In the genomic region with DNA sequence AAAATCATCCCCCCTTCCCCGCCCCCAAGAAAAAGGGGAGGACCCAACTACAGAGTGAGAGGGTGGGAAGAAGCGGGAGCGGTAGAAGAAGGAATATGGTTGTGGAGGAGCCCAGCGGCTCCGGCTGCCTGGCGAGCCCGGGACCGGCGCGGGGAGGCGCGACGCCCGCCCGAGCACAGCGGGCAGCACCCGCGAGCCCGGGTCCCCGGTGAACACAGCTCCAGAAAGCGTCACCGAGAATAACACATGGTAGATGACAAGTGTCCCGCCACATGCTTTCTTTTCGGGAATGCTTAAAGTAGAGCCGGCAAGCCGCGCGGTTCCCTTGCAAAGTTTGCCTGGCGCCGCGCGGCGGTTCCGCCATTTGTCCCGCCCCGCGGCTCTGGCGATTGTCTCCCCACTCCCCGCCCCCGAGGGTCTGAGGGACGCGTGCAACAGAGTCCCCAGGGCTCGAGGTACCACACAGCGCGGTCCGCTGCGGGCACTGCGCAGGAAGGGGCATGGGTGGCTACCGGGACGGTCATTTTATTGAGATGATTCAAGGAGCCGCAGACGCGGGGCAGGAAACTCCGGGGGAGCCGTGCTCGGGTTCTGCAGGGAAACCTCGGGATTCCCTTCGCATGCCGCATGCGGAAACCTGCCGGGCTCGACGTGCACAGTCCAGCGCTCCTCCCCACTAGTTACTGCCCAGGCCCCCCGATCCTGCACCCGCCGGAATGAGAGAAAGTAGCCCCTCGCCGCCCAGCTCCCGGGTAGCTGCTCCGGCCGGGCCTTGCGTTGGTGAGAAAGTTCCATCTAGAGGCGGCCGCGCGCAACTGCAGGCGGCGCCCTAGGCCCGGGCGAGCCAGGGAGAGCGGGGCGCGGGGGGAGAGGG, we compare ENCODE assay signal across 8 cellular contexts.
DNase-seq lines count a peak whose midpoint lies in the region; ATAC-seq and TF ChIP-seq lines count a peak whose summit lies in the region.

No MANE protein-coding gene starts in this region.

- H3K4me3 ChIP-seq in tibial artery, result peak overlapping the region; percentile 58 to 61

- peaks cover 0 to 55% of the 10 kb centered on the region in 2 donors for H3K27me3 ChIP-seq in tibial artery

- H3K9me3 Mint-ChIP-seq in activated naive CD4-positive, alpha-beta T cell treated with anti-CD3 and anti-CD28 coated beads, Interleukin-2, amount 10 ng/mL, durations not matched to agents 7 days and 5 days, result no peaks in the 10 kb centered on the region

- DNase-seq in DMS79 treated with DMSO at 0.1 percent for 48 hours (lab: John Stamatoyannopoulos, UW) (peak; percentile 86), HuH-7 (ENCODE audit: low spot score) (peak; percentile 83), RKO (ENCODE audit: low spot score) (peak; percentile 73), globus pallidus (ENCODE audit: low spot score) (peak; percentile 57), nucleus accumbens (lab: John Stamatoyannopoulos, UW) (peak in 51 of 56 donors; percentile 20 to 81 (median 59)), tibial artery (peak; percentile 55 to 78)
- DNase-seq in activated naive CD4-positive, alpha-beta T cell treated with anti-CD3 and anti-CD28 coated beads, Interleukin-2, amount 10 ng/mL, durations not matched to agents 7 days and 5 days, result peak; percentile 67

- intact Hi-C loops in tibial artery (cut with DNase I; ENCODE audit: low total_unique reads), result no loop called here

- TF ChIP-seq CTCF in tibial artery (IDR thresholded peaks at IDR 0.05), result peak; percentile 66 to 93

- no peaks in the 10 kb centered on the region for H3K9me3 ChIP-seq in tibial artery

- peak; percentile 89 for ATAC-seq in GM21528 (IDR thresholded peaks at IDR 0.05; ENCODE audit: low FRiP score, unreplicated experiment)

- H3K4me1 Mint-ChIP-seq in activated naive CD4-positive, alpha-beta T cell treated with anti-CD3 and anti-CD28 coated beads, Interleukin-2, amount 10 ng/mL, durations not matched to agents 7 days and 5 days, result peaks cover 13% of the 10 kb centered on the region

- H3K36me3 ChIP-seq in tibial artery, result no peaks in the 10 kb centered on the region

- peaks cover 90% of the 10 kb centered on the region for H3K27me3 Mint-ChIP-seq in activated naive CD4-positive, alpha-beta T cell treated with anti-CD3 and anti-CD28 coated beads, Interleukin-2, amount 10 ng/mL, durations not matched to agents 7 days and 5 days

- CTCF ChIA-PET in activated naive CD4-positive, alpha-beta T cell treated with anti-CD3 and anti-CD28 coated beads, Interleukin-2, amount 10 ng/mL, durations not matched to agents 7 days and 5 days (lab: Charles Lee), result interaction anchor here (0.7 to 1.5 kb wide), 7 partner anchors 10 to 451 kb away, joined by 3 to 5 read pairs (median 3); partner anchors contain the start of gene GCC1

- peak overlapping the region; percentile 80 for H3K4me3 Mint-ChIP-seq in activated naive CD4-positive, alpha-beta T cell treated with anti-CD3 and anti-CD28 coated beads, Interleukin-2, amount 10 ng/mL, durations not matched to agents 7 days and 5 days

- peak overlapping the region; percentile 5 to 42 for H3K27ac ChIP-seq in tibial artery

- H3K4me1 ChIP-seq in tibial artery, result peaks cover 9 to 26% (median 20%) of the 10 kb centered on the region in 4 donors

- H3K27ac Mint-ChIP-seq in activated naive CD4-positive, alpha-beta T cell treated with anti-CD3 and anti-CD28 coated beads, Interleukin-2, amount 10 ng/mL, durations not matched to agents 7 days and 5 days, result no peak overlapping the region

- no peaks in the 10 kb centered on the region for H3K36me3 Mint-ChIP-seq in activated naive CD4-positive, alpha-beta T cell treated with anti-CD3 and anti-CD28 coated beads, Interleukin-2, amount 10 ng/mL, durations not matched to agents 7 days and 5 days

Comparison
In these comparisons a context has a peak if more than half of its experiments do, and no peak if none do; other contexts are left out.
1. Peak in every context shown above with its lines: DNase-seq, ATAC-seq, H3K4me3 ChIP-seq and H3K27ac ChIP-seq.